Comparison of ENCODE assay signal across 8 cellular contexts in genomic region chr22:37198290-37199102, GRCh38. TPM values are rescaled to one million over a fixed set of nuclear protein-coding genes. Genes with fewer than 3 reads are reported as not detected.
DNase-seq lines count a peak whose midpoint lies in the region; ATAC-seq and TF ChIP-seq lines count a peak whose summit lies in the region.

No MANE protein-coding gene starts in this region.

- peaks cover 19 to 83% (median 77%) of the 10 kb centered on the region in 4 donors for H3K4me1 Mint-ChIP-seq in naive thymus-derived CD8-positive, alpha-beta T cell
- peaks cover 38% of the 10 kb centered on the region for H3K4me1 Mint-ChIP-seq in stimulated activated memory B cell treated with anti-CD40 and anti-IgM and Interleukin-4, amounts not matched to agents 10 μg/mL and 1 μg/mL and 100 μg/mL, for 72 hours

- POLR2A ChIA-PET in RWPE1 (lab: Yijun Ruan, JAX; ENCODE audit: low non-redundant PET): interaction anchor here (0.6 kb wide), 1 partner anchor 9 kb away, joined by 3 read pairs; no protein-coding TSS in a partner anchor
- POLR2A ChIA-PET in naive thymus-derived CD8-positive, alpha-beta T cell (lab: Charles Lee): interaction anchor here (1.0 to 31.6 kb wide), 18 partner anchors 11 to 422 kb away, joined by 3 to 1090 read pairs (median 7); partner anchors contain the start of genes C1QTNF6, IFT27, IL2RB and KCTD17

- H3K9me3 Mint-ChIP-seq in naive thymus-derived CD8-positive, alpha-beta T cell: no peaks in the 10 kb centered on the region
- no peaks in the 10 kb centered on the region for H3K9me3 Mint-ChIP-seq in stimulated activated memory B cell treated with anti-CD40 and anti-IgM and Interleukin-4, amounts not matched to agents 10 μg/mL and 1 μg/mL and 100 μg/mL, for 72 hours

- CTCF ChIA-PET in RWPE1 (lab: Yijun Ruan, JAX): interaction anchor here (0.7 to 1.3 kb wide), 5 partner anchors 27 to 264 kb away, joined by 3 to 5 read pairs (median 3); no protein-coding TSS in a partner anchor

- H3K36me3 Mint-ChIP-seq in naive thymus-derived CD8-positive, alpha-beta T cell: no peaks in the 10 kb centered on the region
- H3K36me3 Mint-ChIP-seq in stimulated activated memory B cell treated with anti-CD40 and anti-IgM and Interleukin-4, amounts not matched to agents 10 μg/mL and 1 μg/mL and 100 μg/mL, for 72 hours: no peaks in the 10 kb centered on the region

- H3K27ac Mint-ChIP-seq in naive thymus-derived CD8-positive, alpha-beta T cell: peak overlapping the region; percentile 96 to 100 (median 97)
- peak overlapping the region; percentile 89 for H3K27ac Mint-ChIP-seq in stimulated activated memory B cell treated with anti-CD40 and anti-IgM and Interleukin-4, amounts not matched to agents 10 μg/mL and 1 μg/mL and 100 μg/mL, for 72 hours

- H3K4me3 Mint-ChIP-seq in naive thymus-derived CD8-positive, alpha-beta T cell: peak overlapping the region; percentile 82 to 93 (median 88)
- H3K4me3 Mint-ChIP-seq in stimulated activated memory B cell treated with anti-CD40 and anti-IgM and Interleukin-4, amounts not matched to agents 10 μg/mL and 1 μg/mL and 100 μg/mL, for 72 hours: peak overlapping the region; percentile 90

- peak; percentile 89 for DNase-seq in GM12865 (ENCODE audit: low read depth)
- peak; percentile 74 for DNase-seq in HT1080 (ENCODE audit: low read depth)
- DNase-seq in RWPE1 (ENCODE audit: low spot score): peak; percentile 67
- peak; percentile 86 for DNase-seq in activated T-helper 9 cell treated with anti-CD3 and anti-CD28 coated beads, Interleukin-2, amount 50 U/mL, for 16 hours (ENCODE audit: low read depth)
- DNase-seq in fibroblast of peridontal ligament (ENCODE audit: extremely low read depth): peak; percentile 67
- DNase-seq in naive thymus-derived CD8-positive, alpha-beta T cell: peak; percentile 81 to 94 (median 90)

- no peaks in the 10 kb centered on the region for H3K27me3 Mint-ChIP-seq in naive thymus-derived CD8-positive, alpha-beta T cell
- H3K27me3 Mint-ChIP-seq in stimulated activated memory B cell treated with anti-CD40 and anti-IgM and Interleukin-4, amounts not matched to agents 10 μg/mL and 1 μg/mL and 100 μg/mL, for 72 hours: no peaks in the 10 kb centered on the region

- peak overlapping the region; percentile 82 for H3K4me3 ChIP-seq in GM12865 (ENCODE audit: low read depth, low read length)

- TF ChIP-seq CTCF in GM12865 (IDR thresholded peaks at IDR 0.05; ENCODE audit: insufficient read depth, low read depth, low read length, missing control alignments): peak; percentile 85
- TF ChIP-seq CTCF in RWPE1 (conservative IDR thresholded peaks at IDR 0.05; ENCODE audit: low read depth): peak; percentile 88

- H3K27ac ChIP-seq in RWPE1: peak overlapping the region; percentile 98

- ATAC-seq in naive thymus-derived CD8-positive, alpha-beta T cell: peak; percentile 46
- peak; percentile 66 for ATAC-seq in stimulated activated memory B cell treated with anti-CD40 and anti-IgM and Interleukin-4, amounts not matched to agents 10 μg/mL and 1 μg/mL and 100 μg/mL, for 72 hours
- ATAC-seq in HG03457 (IDR thresholded peaks at IDR 0.05; ENCODE audit: unreplicated experiment): no peak

RNA-seq across cellular contexts. Expression of gene C1QTNF6, which starts 10.4 kb away (rescaled TPM):
- total RNA-seq in HT1080 (2014; rRNA removed; shearing (Covaris generic)): 5.8 and 10.3 TPM in 2 replicates
- polyA plus RNA-seq in HT1080 (2015; cell fraction: cytosol; rRNA removed): 11.2 and 11.6 TPM in 2 replicates
- polyA plus RNA-seq in HT1080 (2015; cell fraction: nucleus; rRNA removed): 13.3 and 18.6 TPM in 2 replicates
- total RNA-seq in naive thymus-derived CD8-positive, alpha-beta T cell: 10 to 100 TPM; 24.6 to 25.7 TPM
- 1 to 10 TPM in 2 of 3 donors, under 1 TPM in 1; 0.68 to 4.0 (median 1.7) TPM for polyA plus RNA-seq in naive thymus-derived CD8-positive, alpha-beta T cell

RNA-seq across cellular contexts. Expression of gene SSTR3, which starts 13.8 kb away (rescaled TPM):
- not detected in 2 replicates for total RNA-seq in HT1080 (2014; rRNA removed; shearing (Covaris generic))
- not detected in 2 replicates for polyA plus RNA-seq in HT1080 (2015; cell fraction: cytosol; rRNA removed)
- not detected in 2 replicates for polyA plus RNA-seq in HT1080 (2015; cell fraction: nucleus; rRNA removed)
- 10 to 100 TPM; 13.5 to 13.7 TPM for total RNA-seq in naive thymus-derived CD8-positive, alpha-beta T cell
- 1 to 10 TPM; 2.9 to 7.3 (median 4.2) TPM for polyA plus RNA-seq in naive thymus-derived CD8-positive, alpha-beta T cell

RNA-seq across cellular contexts. Expression of gene RAC2, which starts 45.6 kb away (rescaled TPM):
- total RNA-seq in HT1080 (2014; rRNA removed; shearing (Covaris generic)): 162 and 246 TPM in 2 replicates
- 359 and 376 TPM in 2 replicates for polyA plus RNA-seq in HT1080 (2015; cell fraction: cytosol; rRNA removed)
- polyA plus RNA-seq in HT1080 (2015; cell fraction: nucleus; rRNA removed): 178 and 198 TPM in 2 replicates
- 100 to 1,000 TPM; 295 to 297 TPM for total RNA-seq in naive thymus-derived CD8-positive, alpha-beta T cell
- 1,000 to 10,000 TPM in 2 of 3 donors, 100 to 1,000 TPM in 1; 740 to 1,115 (median 1,110) TPM for polyA plus RNA-seq in naive thymus-derived CD8-positive, alpha-beta T cell

RNA-seq across cellular contexts. Expression of gene IL2RB, which starts 48.8 kb away (rescaled TPM):
- 0.06 and 0.63 TPM in 2 replicates for total RNA-seq in HT1080 (2014; rRNA removed; shearing (Covaris generic))
- 0.66 and 0.67 TPM in 2 replicates for polyA plus RNA-seq in HT1080 (2015; cell fraction: cytosol; rRNA removed)
- 0.29 and 0.44 TPM in 2 replicates for polyA plus RNA-seq in HT1080 (2015; cell fraction: nucleus; rRNA removed)
- 10 to 100 TPM; 31.1 to 34.2 TPM for total RNA-seq in naive thymus-derived CD8-positive, alpha-beta T cell
- 100 to 1,000 TPM in 1 of 3 donors, 10 to 100 TPM in 2; 74.9 to 113 (median 81.1) TPM for polyA plus RNA-seq in naive thymus-derived CD8-positive, alpha-beta T cell

Comparison
In these comparisons a context has a peak if more than half of its experiments do, and no peak if none do; other contexts are left out.
1. RNA of gene SSTR3, which starts 13.8 kb away (total RNA-seq): 13.5 to 13.7 TPM in naive thymus-derived CD8-positive, alpha-beta T cell; not detected in HT1080; every median in the first group is over 10 times any median in the second.
2. Peak in every context shown above with its lines, with median percentiles within 50 percentile points of each other: DNase-seq.